ENCODE assay signal across 12 cellular contexts in the genomic region with DNA sequence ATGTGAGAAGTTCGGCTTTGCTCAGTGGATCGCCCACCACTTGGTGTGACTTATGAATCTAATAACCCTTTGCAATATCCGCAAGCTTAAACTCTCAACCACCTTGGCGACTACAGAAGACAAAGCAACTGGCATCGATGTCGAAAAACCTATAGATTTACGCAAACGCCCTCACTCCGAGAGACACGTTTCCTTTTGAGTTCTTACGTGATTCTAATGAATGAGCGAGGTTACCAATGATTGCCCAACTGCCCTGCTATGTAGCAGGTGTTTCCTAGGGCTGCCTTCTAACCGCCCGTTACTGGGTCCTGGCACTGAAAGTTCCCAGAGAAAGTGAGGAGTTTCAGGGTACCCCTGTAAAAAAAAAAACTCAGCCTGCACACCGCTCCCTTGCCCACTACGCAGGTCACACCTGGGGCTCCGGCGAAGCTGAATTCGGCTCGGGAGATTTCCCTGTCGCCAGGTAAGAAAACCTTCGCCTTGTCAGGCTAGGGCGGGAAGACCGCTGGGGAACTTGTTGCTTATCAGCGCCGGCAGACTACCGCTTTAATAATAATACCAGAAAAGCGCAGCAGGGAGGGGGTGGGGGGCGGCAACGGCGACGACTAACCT. TPM values are rescaled to one million over a fixed set of nuclear protein-coding genes. Genes with fewer than 3 reads are reported as not detected.
DNase-seq lines count a peak whose midpoint lies in the region; ATAC-seq and TF ChIP-seq lines count a peak whose summit lies in the region.
"Had no signal": no experiment of that assay in that cellular context is flagged by ENCODE, and none has a peak within 500 bp of the region (broad histone marks: within the 10 kb centered on the region; RNA-seq: fewer than 3 reads in every experiment).

No MANE protein-coding gene starts in this region.

- H3K27ac Mint-ChIP-seq in activated naive CD8-positive, alpha-beta T cell treated with anti-CD3 and anti-CD28 coated beads for 36 hours: no peak overlapping the region
- no peak overlapping the region for H3K27ac Mint-ChIP-seq in activated naive CD8-positive, alpha-beta T cell treated with anti-CD3 and anti-CD28 coated beads, Interleukin-2, amount 50 U/mL, for 24 hours
- H3K27ac Mint-ChIP-seq in stimulated activated naive CD8-positive, alpha-beta T cell treated with anti-CD3 and anti-CD28 coated beads, Interleukin-15, amount 100 ng/mL, for 72 hours: no peak overlapping the region
- H3K27ac Mint-ChIP-seq: naive thymus-derived CD8-positive, alpha-beta T cell had no signal

- in situ Hi-C loops in astrocyte of the spinal cord (cut with HindIII; ENCODE audit: low sequenced_read_pairs): loop anchor here (25.0 kb wide), 1 partner anchor 1616 kb away; no protein-coding TSS in a partner anchor

- H3K27me3 ChIP-seq in iPS-20b (ENCODE audit: insufficient read depth, low read length): peaks cover 70% of the 10 kb centered on the region
- H3K27me3 ChIP-seq in thyroid gland: peaks cover 20% of the 10 kb centered on the region

- H3K9me3 ChIP-seq in iPS-20b (ENCODE audit: insufficient read depth, low read depth, low read length) (no peaks in the 10 kb centered on the region), thyroid gland (no peaks in the 10 kb centered on the region)
- H3K9me3 ChIP-seq: body of pancreas had no signal

- no peak for TF ChIP-seq CTCF in astrocyte of the spinal cord (IDR thresholded peaks at IDR 0.05; ENCODE audit: low read depth, low read length)
- TF ChIP-seq CTCF in thyroid gland (IDR thresholded peaks at IDR 0.05): no peak

- DNase-seq in activated naive CD8-positive, alpha-beta T cell treated with anti-CD3 and anti-CD28 coated beads for 36 hours: no peak
- no peak for DNase-seq in activated naive CD8-positive, alpha-beta T cell treated with anti-CD3 and anti-CD28 coated beads, Interleukin-2, amount 50 U/mL, for 24 hours
- DNase-seq in astrocyte of the spinal cord (ENCODE audit: low read depth, low spot score) (no peak), thyroid gland (no peak), dedifferentiated amniotic fluid mesenchymal stem cell (ENCODE audit: extremely low spot score) (no peak), MV-4-11 (lab: John Stamatoyannopoulos, UW) (no peak)
- no peak for DNase-seq in stimulated activated naive CD8-positive, alpha-beta T cell treated with anti-CD3 and anti-CD28 coated beads, Interleukin-15, amount 100 ng/mL, for 72 hours
- DNase-seq: naive thymus-derived CD8-positive, alpha-beta T cell; NCI-H1436 treated with DMSO at 0.1 percent for 48 hours had no signal

- peaks cover 3% of the 10 kb centered on the region for H3K36me3 Mint-ChIP-seq in activated naive CD8-positive, alpha-beta T cell treated with anti-CD3 and anti-CD28 coated beads for 36 hours
- peaks cover 10% of the 10 kb centered on the region for H3K36me3 Mint-ChIP-seq in activated naive CD8-positive, alpha-beta T cell treated with anti-CD3 and anti-CD28 coated beads, Interleukin-2, amount 50 U/mL, for 24 hours (ENCODE audit: low read depth)

- peak overlapping the region; percentile 50 for H3K4me3 Mint-ChIP-seq in activated naive CD8-positive, alpha-beta T cell treated with anti-CD3 and anti-CD28 coated beads for 36 hours
- H3K4me3 Mint-ChIP-seq in activated naive CD8-positive, alpha-beta T cell treated with anti-CD3 and anti-CD28 coated beads, Interleukin-2, amount 50 U/mL, for 24 hours: no peak overlapping the region
- H3K4me3 Mint-ChIP-seq in stimulated activated naive CD8-positive, alpha-beta T cell treated with anti-CD3 and anti-CD28 coated beads, Interleukin-15, amount 100 ng/mL, for 72 hours: no peak overlapping the region

- peak overlapping the region; percentile 53 for H3K4me3 ChIP-seq in astrocyte of the spinal cord (ENCODE audit: low read depth, low read length)
- H3K4me3 ChIP-seq in iPS-20b (ENCODE audit: low read length): peak overlapping the region; percentile 79
- H3K4me3 ChIP-seq in thyroid gland (replicated peaks in 1 of 3): no peak overlapping the region

- H3K4me1 Mint-ChIP-seq in activated naive CD8-positive, alpha-beta T cell treated with anti-CD3 and anti-CD28 coated beads for 36 hours: peaks cover 12% of the 10 kb centered on the region
- peaks cover 4% of the 10 kb centered on the region for H3K4me1 Mint-ChIP-seq in activated naive CD8-positive, alpha-beta T cell treated with anti-CD3 and anti-CD28 coated beads, Interleukin-2, amount 50 U/mL, for 24 hours
- H3K4me1 Mint-ChIP-seq in stimulated activated naive CD8-positive, alpha-beta T cell treated with anti-CD3 and anti-CD28 coated beads, Interleukin-15, amount 100 ng/mL, for 72 hours: peaks cover 36% of the 10 kb centered on the region

- H3K36me3 ChIP-seq in iPS-20b (ENCODE audit: insufficient read depth, low read depth, low read length) (no peaks in the 10 kb centered on the region), thyroid gland (no peaks in the 10 kb centered on the region)

- intact Hi-C loops in thyroid gland (cut with DNase I): no loop called here

- H3K9ac ChIP-seq in iPS-20b (ENCODE audit: low read depth, low read length): peak overlapping the region; percentile 70; the same call in 1 of the 2 replicates

- peaks cover 17% of the 10 kb centered on the region for H3K9me3 Mint-ChIP-seq in activated naive CD8-positive, alpha-beta T cell treated with anti-CD3 and anti-CD28 coated beads for 36 hours
- peaks cover 19% of the 10 kb centered on the region for H3K9me3 Mint-ChIP-seq in activated naive CD8-positive, alpha-beta T cell treated with anti-CD3 and anti-CD28 coated beads, Interleukin-2, amount 50 U/mL, for 24 hours
- H3K9me3 Mint-ChIP-seq in stimulated activated naive CD8-positive, alpha-beta T cell treated with anti-CD3 and anti-CD28 coated beads, Interleukin-15, amount 100 ng/mL, for 72 hours: peaks cover 10 to 15% of the 10 kb centered on the region in 2 donors

- no peak for TF ChIP-seq POLR2A in thyroid gland (IDR thresholded peaks at IDR 0.05)

- H3K27me3 Mint-ChIP-seq in activated naive CD8-positive, alpha-beta T cell treated with anti-CD3 and anti-CD28 coated beads for 36 hours: peaks cover 77% of the 10 kb centered on the region
- H3K27me3 Mint-ChIP-seq in activated naive CD8-positive, alpha-beta T cell treated with anti-CD3 and anti-CD28 coated beads, Interleukin-2, amount 50 U/mL, for 24 hours: peaks cover 63% of the 10 kb centered on the region
- peaks cover 97% of the 10 kb centered on the region for H3K27me3 Mint-ChIP-seq in stimulated activated naive CD8-positive, alpha-beta T cell treated with anti-CD3 and anti-CD28 coated beads, Interleukin-15, amount 100 ng/mL, for 72 hours

- peaks cover 20% of the 10 kb centered on the region; the same call in 1 of the 2 replicates for H3K4me1 ChIP-seq in iPS-20b (ENCODE audit: insufficient read depth, low read length)
- peaks cover 26 to 27% of the 10 kb centered on the region in 2 donors for H3K4me1 ChIP-seq in thyroid gland

- ATAC-seq in activated naive CD8-positive, alpha-beta T cell treated with anti-CD3 and anti-CD28 coated beads, Interleukin-2, amount 50 U/mL, for 24 hours: no peak
- no peak for ATAC-seq in stimulated activated naive CD8-positive, alpha-beta T cell treated with anti-CD3 and anti-CD28 coated beads, Interleukin-15, amount 100 ng/mL, for 72 hours
- ATAC-seq: body of pancreas; naive thymus-derived CD8-positive, alpha-beta T cell had no signal

- WGBS in thyroid gland, 2 donors: 3 to 6% methylated on average over 31 to 32 of the region's 32 CpGs

- H3K27ac ChIP-seq in iPS-20b (ENCODE audit: low read length): no peak overlapping the region
- H3K27ac ChIP-seq in thyroid gland: no peak overlapping the region
- H3K27ac ChIP-seq: body of pancreas, C4-2B had no signal

RNA-seq across cellular contexts. Expression of a gene that starts 21.4 kb away (rescaled TPM):
- not detected for total RNA-seq in activated naive CD8-positive, alpha-beta T cell treated with anti-CD3 and anti-CD28 coated beads for 36 hours
- total RNA-seq in thyroid gland: 1 to 10 TPM in 2 of 4 donors, under 1 TPM in 2; 0.54 to 4.7 (median 1.1) TPM
- total RNA-seq: body of pancreas; naive thymus-derived CD8-positive, alpha-beta T cell had no signal

Comparison
In these comparisons a context has a peak if more than half of its experiments do, and no peak if none do; other contexts are left out.
1. H3K4me3 ChIP-seq: peak in astrocyte of the spinal cord (single experiment) and iPS-20b (single experiment); none in thyroid gland (0 of 3).